1 cellular context compared by ENCODE assay signal in the genomic region with DNA sequence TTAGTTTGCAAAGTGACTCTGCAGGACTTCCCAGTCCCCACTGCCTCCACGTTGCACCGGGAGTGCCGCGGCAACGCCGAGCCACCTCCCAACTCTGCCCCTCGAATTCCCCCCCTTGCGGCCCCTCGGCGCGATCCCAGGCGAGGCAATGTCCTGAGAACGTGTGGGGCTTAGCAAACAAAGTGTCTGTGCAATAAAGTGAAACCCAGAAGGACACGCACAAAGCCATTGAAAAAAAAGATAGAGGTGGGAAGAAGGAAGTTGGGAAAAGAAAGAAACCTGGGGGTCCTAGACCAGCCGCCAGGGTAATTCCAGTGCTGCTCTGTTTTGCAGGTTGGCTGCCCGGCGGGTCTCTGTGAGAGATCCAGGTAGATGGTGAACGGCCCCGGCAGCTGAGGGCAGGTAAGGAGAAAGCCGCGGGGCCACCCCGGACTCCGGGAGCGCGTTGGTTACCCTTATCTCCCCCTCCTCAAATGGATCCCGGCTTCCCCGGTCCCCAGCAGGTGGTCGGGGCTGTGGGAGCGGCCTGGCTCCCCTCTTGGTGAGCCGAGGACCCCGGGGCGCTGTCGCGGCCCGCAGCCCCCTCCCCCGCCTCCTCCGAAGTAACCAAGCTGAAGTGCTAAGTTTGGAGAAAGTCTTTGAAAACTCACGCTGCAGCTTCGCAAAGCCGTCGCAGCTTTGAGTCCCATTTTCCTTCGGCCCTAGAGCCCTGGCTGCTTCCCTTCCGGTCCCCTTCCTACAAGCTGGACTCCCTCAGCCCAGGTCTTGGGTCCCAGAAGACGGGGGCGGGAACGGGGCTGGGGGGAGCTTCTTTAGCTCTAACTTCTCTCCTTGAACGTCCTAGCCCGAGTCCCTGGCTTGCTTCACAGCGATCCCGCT.
TF ChIP-seq lines count a peak whose summit lies in the region.

No MANE protein-coding gene starts in this region.

TF ChIP-seq in K562, 482 proteins besides CTCF, POLR2A, EP300 and RAD21 (continued from another document):
- no peak for TF ChIP-seq HINFP (tag; conservative IDR thresholded peaks at IDR 0.05; ENCODE audit: low read depth)
- no peak for TF ChIP-seq ZNF778 (CRISPR knock-in tag; IDR thresholded peaks at IDR 0.05)
- no peak for TF ChIP-seq LEF1 (IDR thresholded peaks at IDR 0.05)
- TF ChIP-seq FOXA3 (CRISPR knock-in tag; conservative IDR thresholded peaks at IDR 0.05 in 1 of 2, IDR thresholded peaks at IDR 0.05 in 1 of 2), result no peak
- no peak for TF ChIP-seq TEAD1 (CRISPR knock-in tag; IDR thresholded peaks at IDR 0.05)
- TF ChIP-seq SMARCA4 (IDR thresholded peaks at IDR 0.05), result no peak
- TF ChIP-seq, protein P1, sequence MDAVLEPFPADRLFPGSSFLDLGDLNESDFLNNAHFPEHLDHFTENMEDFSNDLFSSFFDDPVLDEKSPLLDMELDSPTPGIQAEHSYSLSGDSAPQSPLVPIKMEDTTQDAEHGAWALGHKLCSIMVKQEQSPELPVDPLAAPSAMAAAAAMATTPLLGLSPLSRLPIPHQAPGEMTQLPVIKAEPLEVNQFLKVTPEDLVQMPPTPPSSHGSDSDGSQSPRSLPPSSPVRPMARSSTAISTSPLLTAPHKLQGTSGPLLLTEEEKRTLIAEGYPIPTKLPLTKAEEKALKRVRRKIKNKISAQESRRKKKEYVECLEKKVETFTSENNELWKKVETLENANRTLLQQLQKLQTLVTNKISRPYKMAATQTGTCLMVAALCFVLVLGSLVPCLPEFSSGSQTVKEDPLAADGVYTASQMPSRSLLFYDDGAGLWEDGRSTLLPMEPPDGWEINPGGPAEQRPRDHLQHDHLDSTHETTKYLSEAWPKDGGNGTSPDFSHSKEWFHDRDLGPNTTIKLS (IDR thresholded peaks at IDR 0.05; ENCODE audit: borderline replicate concordance, low read depth), result peak; percentile 30; the same call in 1 of the 2 replicates
- TF ChIP-seq MED1 (CRISPR knock-in tag; IDR thresholded peaks at IDR 0.05; ENCODE audit: borderline replicate concordance), result no peak
- TF ChIP-seq, protein P2, sequence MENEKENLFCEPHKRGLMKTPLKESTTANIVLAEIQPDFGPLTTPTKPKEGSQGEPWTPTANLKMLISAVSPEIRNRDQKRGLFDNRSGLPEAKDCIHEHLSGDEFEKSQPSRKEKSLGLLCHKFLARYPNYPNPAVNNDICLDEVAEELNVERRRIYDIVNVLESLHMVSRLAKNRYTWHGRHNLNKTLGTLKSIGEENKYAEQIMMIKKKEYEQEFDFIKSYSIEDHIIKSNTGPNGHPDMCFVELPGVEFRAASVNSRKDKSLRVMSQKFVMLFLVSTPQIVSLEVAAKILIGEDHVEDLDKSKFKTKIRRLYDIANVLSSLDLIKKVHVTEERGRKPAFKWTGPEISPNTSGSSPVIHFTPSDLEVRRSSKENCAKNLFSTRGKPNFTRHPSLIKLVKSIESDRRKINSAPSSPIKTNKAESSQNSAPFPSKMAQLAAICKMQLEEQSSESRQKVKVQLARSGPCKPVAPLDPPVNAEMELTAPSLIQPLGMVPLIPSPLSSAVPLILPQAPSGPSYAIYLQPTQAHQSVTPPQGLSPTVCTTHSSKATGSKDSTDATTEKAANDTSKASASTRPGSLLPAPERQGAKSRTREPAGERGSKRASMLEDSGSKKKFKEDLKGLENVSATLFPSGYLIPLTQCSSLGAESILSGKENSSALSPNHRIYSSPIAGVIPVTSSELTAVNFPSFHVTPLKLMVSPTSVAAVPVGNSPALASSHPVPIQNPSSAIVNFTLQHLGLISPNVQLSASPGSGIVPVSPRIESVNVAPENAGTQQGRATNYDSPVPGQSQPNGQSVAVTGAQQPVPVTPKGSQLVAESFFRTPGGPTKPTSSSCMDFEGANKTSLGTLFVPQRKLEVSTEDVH (IDR thresholded peaks at IDR 0.05; ENCODE audit: low read depth, partially characterized antibody), result no peak
- TF ChIP-seq ZBTB40 (IDR thresholded peaks at IDR 0.05), result peak; percentile 54; the same call in 1 of the 2 replicates
- TF ChIP-seq ZBTB40 (CRISPR knock-in tag; IDR thresholded peaks at IDR 0.05), result no peak
- no peak for TF ChIP-seq RBM22 (IDR thresholded peaks at IDR 0.05; ENCODE audit: low read depth, low read length, poor library complexity, severe bottlenecking)
- no peak for TF ChIP-seq YBX1 (IDR thresholded peaks at IDR 0.05)
- TF ChIP-seq ZBTB26 (CRISPR knock-in tag; IDR thresholded peaks at IDR 0.05), result 0 out of 2 replicates have a peak, but pooled peaks have one; percentile 33
- no peak for TF ChIP-seq TCFL5 (CRISPR knock-in tag; conservative IDR thresholded peaks at IDR 0.05)
- no peak for TF ChIP-seq PCBP2 (IDR thresholded peaks at IDR 0.05; ENCODE audit: low read depth, low read length, poor library complexity, severe bottlenecking)
- TF ChIP-seq ZNF583 (CRISPR knock-in tag; IDR thresholded peaks at IDR 0.05), result no peak
- no peak for TF ChIP-seq NUFIP1 (IDR thresholded peaks at IDR 0.05; ENCODE audit: partially characterized antibody)
- TF ChIP-seq PTTG1 (tag; IDR thresholded peaks at IDR 0.05; ENCODE audit: low read depth), result no peak
- TF ChIP-seq, protein P3, sequence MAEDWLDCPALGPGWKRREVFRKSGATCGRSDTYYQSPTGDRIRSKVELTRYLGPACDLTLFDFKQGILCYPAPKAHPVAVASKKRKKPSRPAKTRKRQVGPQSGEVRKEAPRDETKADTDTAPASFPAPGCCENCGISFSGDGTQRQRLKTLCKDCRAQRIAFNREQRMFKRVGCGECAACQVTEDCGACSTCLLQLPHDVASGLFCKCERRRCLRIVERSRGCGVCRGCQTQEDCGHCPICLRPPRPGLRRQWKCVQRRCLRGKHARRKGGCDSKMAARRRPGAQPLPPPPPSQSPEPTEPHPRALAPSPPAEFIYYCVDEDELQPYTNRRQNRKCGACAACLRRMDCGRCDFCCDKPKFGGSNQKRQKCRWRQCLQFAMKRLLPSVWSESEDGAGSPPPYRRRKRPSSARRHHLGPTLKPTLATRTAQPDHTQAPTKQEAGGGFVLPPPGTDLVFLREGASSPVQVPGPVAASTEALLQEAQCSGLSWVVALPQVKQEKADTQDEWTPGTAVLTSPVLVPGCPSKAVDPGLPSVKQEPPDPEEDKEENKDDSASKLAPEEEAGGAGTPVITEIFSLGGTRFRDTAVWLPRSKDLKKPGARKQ (CRISPR knock-in tag; IDR thresholded peaks at IDR 0.05), result 0 out of 2 replicates have a peak, but pooled peaks have one; percentile 13
- TF ChIP-seq LCOR (CRISPR knock-in tag; IDR thresholded peaks at IDR 0.05), result no peak
- TF ChIP-seq EP400 (IDR thresholded peaks at IDR 0.05), result peak; percentile 59
- TF ChIP-seq IRF9 (tag; IDR thresholded peaks at IDR 0.05), result no peak
- TF ChIP-seq DPF2 (IDR thresholded peaks at IDR 0.05), result no peak; the same call in 1 of the 2 replicates
TF ChIP-seq in K562: peak in this region for 26.
